Comparison of ENCODE assay signal across 16 cellular contexts in the genomic region with DNA sequence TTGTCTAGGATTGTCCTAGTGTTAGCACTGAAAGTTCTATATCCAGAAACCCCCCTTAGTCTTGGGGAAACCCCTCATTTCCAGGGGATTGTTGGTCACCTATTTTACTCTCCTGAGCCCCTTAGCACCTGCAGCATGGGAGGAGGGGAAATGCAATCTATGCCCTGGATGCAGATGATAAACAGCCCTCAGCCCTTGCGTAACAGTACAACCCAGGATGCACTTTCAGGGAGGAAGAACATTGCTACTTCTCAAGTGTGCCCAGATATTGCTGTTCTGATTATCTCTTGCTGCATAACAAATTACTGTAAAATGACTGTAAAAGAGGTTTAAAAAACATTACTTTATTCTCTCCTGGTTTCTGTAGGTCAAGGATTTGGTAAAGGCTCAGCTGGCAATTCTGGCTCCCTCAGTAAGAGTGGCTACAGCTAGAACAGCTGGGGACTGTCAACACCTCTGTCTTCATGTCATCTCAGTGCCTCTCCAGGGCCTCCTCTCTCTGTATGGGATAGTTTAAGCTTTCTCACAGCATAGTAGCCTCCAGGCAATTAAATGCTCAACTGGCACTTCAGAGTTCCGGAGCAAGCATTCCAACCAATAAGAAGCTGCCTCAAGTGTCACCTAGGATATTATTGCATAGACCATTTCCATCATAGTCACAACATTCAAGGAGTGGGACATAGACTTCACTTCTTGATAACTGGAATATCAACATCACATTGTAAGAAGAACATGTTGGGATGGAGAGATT.
"Had no signal": no experiment of that assay in that cellular context is flagged by ENCODE, and none has a peak within 500 bp of the region (broad histone marks: within the 10 kb centered on the region; RNA-seq: fewer than 3 reads in every experiment).

No MANE protein-coding gene starts in this region.

- ATAC-seq: activated T-cell treated with anti-CD3 and anti-CD28 coated beads, Interleukin-2, amount 50 U/mL, for 72 hours; natural killer cell; sciatic nerve had no signal

- H3K36me3 ChIP-seq: breast epithelium, esophagus muscularis mucosa, neutrophil, stomach had no signal

- H3K27ac ChIP-seq: breast epithelium, esophagus muscularis mucosa, neutrophil, parathyroid adenoma, stomach had no signal

- DNase-seq: activated CD4-positive, alpha-beta T cell treated with anti-CD3 and anti-CD28 coated beads, Interleukin-2, amount 50 U/mL, for 4 hours; activated effector memory CD4-positive, alpha-beta T cell treated with anti-CD3 and anti-CD28 coated beads, Interleukin-2, amount 50 U/mL, for 16 hours; activated naive CD4-positive, alpha-beta T cell treated with anti-CD3 and anti-CD28 coated beads, Interleukin-2, amount 50 U/mL, for 16 hours; activated T-cell treated with anti-CD3 and anti-CD28 coated beads, Interleukin-2, amount 50 U/mL, for 72 hours; dermis blood vessel endothelial cell; effector memory CD4-positive, alpha-beta T cell; natural killer cell; stimulated activated CD4-positive, alpha-beta T cell treated with anti-CD3 and anti-CD28 coated beads, Interleukin-4, amount 100 ng/mL, for 1 hour; stomach; trophoblast cell had no signal

- H3K4me3 ChIP-seq: breast epithelium, esophagus muscularis mucosa, smooth muscle cell, stomach had no signal

- H3K27me3 ChIP-seq: breast epithelium, esophagus muscularis mucosa, neutrophil, stomach had no signal

- H3K9me3 ChIP-seq: breast epithelium, esophagus muscularis mucosa, neutrophil, stomach had no signal

- H3K4me1 ChIP-seq: breast epithelium, esophagus muscularis mucosa, parathyroid adenoma, stomach had no signal
